ENCODE assay signal across 15 cellular contexts in the genomic region with DNA sequence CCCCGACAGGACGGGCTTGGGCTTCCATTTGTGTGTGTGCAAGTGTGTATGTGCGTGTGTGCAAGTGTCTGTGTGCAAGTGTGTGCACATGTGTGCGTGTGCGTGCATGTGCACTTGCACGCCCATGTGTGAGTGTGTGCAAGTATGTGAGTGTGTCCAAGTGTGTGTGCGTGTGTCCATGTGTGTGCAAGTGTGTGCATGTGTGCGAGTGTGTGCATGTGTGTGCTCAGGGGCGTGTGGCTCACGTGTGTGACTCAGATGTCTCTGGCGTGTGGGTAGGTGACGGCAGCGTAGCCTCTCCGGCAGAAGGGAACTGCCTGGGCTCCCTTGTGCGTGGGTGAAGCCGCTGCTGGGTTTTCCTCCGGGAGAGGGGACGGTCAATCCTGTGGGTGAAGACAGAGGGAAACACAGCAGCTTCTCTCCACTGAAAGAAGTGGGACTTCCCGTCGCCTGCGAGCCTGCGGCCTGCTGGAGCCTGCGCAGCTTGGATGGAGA. TPM values are rescaled to one million over a fixed set of nuclear protein-coding genes. Genes with fewer than 3 reads are reported as not detected.
DNase-seq lines count a peak whose midpoint lies in the region; ATAC-seq and TF ChIP-seq lines count a peak whose summit lies in the region.
"Had no signal": no experiment of that assay in that cellular context is flagged by ENCODE, and none has a peak within 500 bp of the region (broad histone marks: within the 10 kb centered on the region; RNA-seq: fewer than 3 reads in every experiment).

No MANE protein-coding gene starts in this region.

- H3K4me3 Mint-ChIP-seq in T-helper 1 cell treated with Interleukin-12 subunit alpha and Interleukin-12 subunit beta and Interleukin-4 antibody, amounts not matched to agents 30 μg/mL and 1 μg/mL, for 36 hours = peak overlapping the region; percentile 89
- H3K4me3 Mint-ChIP-seq in endodermal cell = peak overlapping the region; percentile 45
- H3K4me3 Mint-ChIP-seq in osteocyte (ENCODE audit: unreplicated experiment) = no peak overlapping the region

- H2BK5ac ChIP-seq in IMR-90 (ENCODE audit: low read depth, low read length, poor library complexity, severe bottlenecking) = no peak overlapping the region

- no peaks in the 10 kb centered on the region for H3K79me1 ChIP-seq in IMR-90 (ENCODE audit: low read depth in 1 of 2, low read length in 2 of 2)

- H4K8ac ChIP-seq in IMR-90 (ENCODE audit: low read depth in 2 of 2, low read length in 2 of 2) = no peak overlapping the region

- no peak overlapping the region for H3K23ac ChIP-seq in IMR-90 (ENCODE audit: low read depth, low read length)

- POLR2A ChIA-PET in IMR-90 (lab: Charles Lee; ENCODE audit: unreplicated experiment) = no interaction called here

- peaks cover 22% of the 10 kb centered on the region for H3K4me1 Mint-ChIP-seq in T-helper 1 cell treated with Interleukin-12 subunit alpha and Interleukin-12 subunit beta and Interleukin-4 antibody, amounts not matched to agents 30 μg/mL and 1 μg/mL, for 36 hours (ENCODE audit: low read depth)
- H3K4me1 Mint-ChIP-seq in endodermal cell (peaks cover 5% of the 10 kb centered on the region), osteocyte (ENCODE audit: unreplicated experiment) (peaks cover 3% of the 10 kb centered on the region)

- no peak overlapping the region for H3K9ac ChIP-seq in IMR-90 (ENCODE audit: low read depth, low read length)
- H3K9ac ChIP-seq in endodermal cell (ENCODE audit: extremely low read depth, low read length, poor library complexity, severe bottlenecking) = no peak overlapping the region

- TF ChIP-seq POLR2A in IMR-90 (IDR thresholded peaks at IDR 0.05; ENCODE audit: low read depth, low read length) = no peak

- H3K18ac ChIP-seq in IMR-90 (ENCODE audit: low read depth, low read length) = no peak overlapping the region

- H3K4me3 ChIP-seq in IMR-90 (ENCODE audit: insufficient read depth, low read depth, low read length) (no peak overlapping the region), endodermal cell (ENCODE audit: low read length) (no peak overlapping the region)
- H3K4me3 ChIP-seq: lung had no signal

- H3K27ac ChIP-seq in IMR-90 (ENCODE audit: insufficient read depth, low read length) = no peak overlapping the region
- no peak overlapping the region for H3K27ac ChIP-seq in endodermal cell (ENCODE audit: low read depth, low read length)
- H3K27ac ChIP-seq: 22Rv1 had no signal

- in situ Hi-C loops in IMR-90 (cut with MboI; ENCODE audit: low sequenced_read_pairs) = no loop called here

- peak overlapping the region; percentile 51 for H2AFZ ChIP-seq in IMR-90 (replicated peaks; ENCODE audit: low read length, poor library complexity)

- WGBS in IMR-90 (ENCODE audit: extremely low coverage in 2 of 2, insufficient read length in 1 of 2), 2 experiments = 80% methylated on average over 18 of the region's 23 CpGs; no CpG with 5 or more reads in 1 of the 2 experiments
- WGBS in endodermal cell (ENCODE audit: insufficient coverage in 1 of 2, insufficient read length in 1 of 2), 2 experiments = 89 to 92% methylated on average over 18 to 23 of the region's 23 CpGs

- H3K36me3 ChIP-seq in IMR-90 (ENCODE audit: control insufficient read depth, insufficient read depth, low read length) (no peaks in the 10 kb centered on the region), endodermal cell (ENCODE audit: control insufficient read depth, insufficient read depth, low read length) (no peaks in the 10 kb centered on the region)

- no peak overlapping the region for H3K14ac ChIP-seq in IMR-90 (replicated peaks; ENCODE audit: low read depth, low read length)

- peaks cover 27% of the 10 kb centered on the region for H3K27me3 ChIP-seq in IMR-90 (ENCODE audit: control insufficient read depth, insufficient read depth, low read length)
- peaks cover 27% of the 10 kb centered on the region for H3K27me3 ChIP-seq in endodermal cell (ENCODE audit: control insufficient read depth, insufficient read depth, low read length, poor library complexity, severe bottlenecking)

- H3K36me3 Mint-ChIP-seq in T-helper 1 cell treated with Interleukin-12 subunit alpha and Interleukin-12 subunit beta and Interleukin-4 antibody, amounts not matched to agents 30 μg/mL and 1 μg/mL, for 36 hours (ENCODE audit: low read depth) = peaks cover 29% of the 10 kb centered on the region
- H3K36me3 Mint-ChIP-seq in endodermal cell (ENCODE audit: low read depth) = no peaks in the 10 kb centered on the region
- H3K36me3 Mint-ChIP-seq in osteocyte (ENCODE audit: unreplicated experiment) = no peaks in the 10 kb centered on the region

- no peak overlapping the region for H3K4me2 ChIP-seq in IMR-90 (ENCODE audit: low read depth, low read length)

- H2BK20ac ChIP-seq in IMR-90 (ENCODE audit: low read depth, low read length) = no peak overlapping the region

- H3K9me3 ChIP-seq in IMR-90 (ENCODE audit: control insufficient read depth, insufficient read depth, low read length) (no peaks in the 10 kb centered on the region; the same call in 1 of the 2 replicates), endodermal cell (ENCODE audit: control insufficient read depth, low read length) (no peaks in the 10 kb centered on the region)

- H3K56ac ChIP-seq in IMR-90 (ENCODE audit: extremely low read depth, insufficient read depth, low read length) = no peak overlapping the region

- peak overlapping the region; percentile 55 for H3K27ac Mint-ChIP-seq in T-helper 1 cell treated with Interleukin-12 subunit alpha and Interleukin-12 subunit beta and Interleukin-4 antibody, amounts not matched to agents 30 μg/mL and 1 μg/mL, for 36 hours
- H3K27ac Mint-ChIP-seq in endodermal cell (no peak overlapping the region), osteocyte (ENCODE audit: unreplicated experiment) (no peak overlapping the region)

- intact Hi-C loops in IMR-90 (cut with micrococcal nuclease) = no loop called here

- dilution Hi-C loops in IMR-90 (cut with HindIII; ENCODE audit: low sequenced_read_pairs, unreplicated experiment) = no loop called here

- no peak overlapping the region for H3K4ac ChIP-seq in IMR-90 (ENCODE audit: low read depth, low read length)

- TF ChIP-seq RAD21 in IMR-90 (IDR thresholded peaks at IDR 0.05; ENCODE audit: low read length) = no peak

- TF ChIP-seq CTCF in IMR-90 (conservative IDR thresholded peaks at IDR 0.05; ENCODE audit: low read depth, low read length) (no peak), endodermal cell (conservative IDR thresholded peaks at IDR 0.05) (no peak), osteocyte (IDR thresholded peaks at IDR 0.05) (no peak)

- no peak overlapping the region for H2BK15ac ChIP-seq in IMR-90 (ENCODE audit: low read depth, low read length)

- no peak overlapping the region for H2AK5ac ChIP-seq in IMR-90 (ENCODE audit: low read depth, low read length)

- H3K4me1 ChIP-seq in IMR-90 (ENCODE audit: control insufficient read depth, insufficient read depth, low read length) (no peaks in the 10 kb centered on the region), endodermal cell (ENCODE audit: control insufficient read depth, insufficient read depth, low read length) (peaks cover 3% of the 10 kb centered on the region)

- no peaks in the 10 kb centered on the region for H4K20me1 ChIP-seq in IMR-90 (ENCODE audit: insufficient read depth, low read length)

- no peak overlapping the region for H4K91ac ChIP-seq in IMR-90 (ENCODE audit: insufficient read depth, low read depth, low read length)

- no peak overlapping the region for H2AK9ac ChIP-seq in IMR-90 (replicated peaks; ENCODE audit: low read depth, low read length, poor library complexity)

- BruUV-seq in IMR-90 (replicated peaks; lab: Mats Ljungman, UMichigan) = no TSS peak

- ATAC-seq in IMR-90 (ENCODE audit: low read depth) = no peak
- ATAC-seq in left lobe of liver = no peak
- no peak for ATAC-seq in GM18909 (IDR thresholded peaks at IDR 0.05; ENCODE audit: poor library complexity, unreplicated experiment)

- CTCF ChIA-PET in IMR-90 (lab: Yijun Ruan, JAX) = no interaction called here

- H3K9me3 Mint-ChIP-seq in T-helper 1 cell treated with Interleukin-12 subunit alpha and Interleukin-12 subunit beta and Interleukin-4 antibody, amounts not matched to agents 30 μg/mL and 1 μg/mL, for 36 hours = no peaks in the 10 kb centered on the region
- peaks cover 3% of the 10 kb centered on the region for H3K9me3 Mint-ChIP-seq in endodermal cell
- no peaks in the 10 kb centered on the region for H3K9me3 Mint-ChIP-seq in osteocyte (ENCODE audit: unreplicated experiment)

- no peak overlapping the region for H2BK120ac ChIP-seq in IMR-90 (ENCODE audit: low read depth, low read length)

- H3K27me3 Mint-ChIP-seq in T-helper 1 cell treated with Interleukin-12 subunit alpha and Interleukin-12 subunit beta and Interleukin-4 antibody, amounts not matched to agents 30 μg/mL and 1 μg/mL, for 36 hours (ENCODE audit: low read depth) = peaks cover 9% of the 10 kb centered on the region
- peaks cover 53% of the 10 kb centered on the region for H3K27me3 Mint-ChIP-seq in endodermal cell (ENCODE audit: insufficient read depth)
- H3K27me3 Mint-ChIP-seq in osteocyte (ENCODE audit: unreplicated experiment) = peaks cover 19% of the 10 kb centered on the region

- no peak for DNase-seq in T-helper 1 cell
- no peak for DNase-seq in IMR-90
- DNase-seq in endodermal cell = no peak
- peak; percentile 72 for DNase-seq in osteocyte (ENCODE audit: extremely low spot score, unreplicated experiment)
- DNase-seq in left lobe of liver (ENCODE audit: low spot score) = no peak
- DNase-seq in A172 (ENCODE audit: low spot score) = no peak
- DNase-seq: activated gamma-delta T cell, dermis blood vessel endothelial cell, KG1, NCI-H2171 treated with DMSO at 0.1 percent for 48 hours had no signal

- no peak overlapping the region for H4K5ac ChIP-seq in IMR-90 (ENCODE audit: low read depth, low read length)

- H3K9me1 ChIP-seq in IMR-90 (ENCODE audit: insufficient read depth, low read length) = no peaks in the 10 kb centered on the region

TF ChIP-seq in IMR-90, 13 proteins besides CTCF, POLR2A, EP300 and RAD21 (continues in another document):
- TF ChIP-seq, protein P1, sequence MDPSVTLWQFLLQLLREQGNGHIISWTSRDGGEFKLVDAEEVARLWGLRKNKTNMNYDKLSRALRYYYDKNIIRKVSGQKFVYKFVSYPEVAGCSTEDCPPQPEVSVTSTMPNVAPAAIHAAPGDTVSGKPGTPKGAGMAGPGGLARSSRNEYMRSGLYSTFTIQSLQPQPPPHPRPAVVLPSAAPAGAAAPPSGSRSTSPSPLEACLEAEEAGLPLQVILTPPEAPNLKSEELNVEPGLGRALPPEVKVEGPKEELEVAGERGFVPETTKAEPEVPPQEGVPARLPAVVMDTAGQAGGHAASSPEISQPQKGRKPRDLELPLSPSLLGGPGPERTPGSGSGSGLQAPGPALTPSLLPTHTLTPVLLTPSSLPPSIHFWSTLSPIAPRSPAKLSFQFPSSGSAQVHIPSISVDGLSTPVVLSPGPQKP (IDR thresholded peaks at IDR 0.05; ENCODE audit: borderline replicate concordance, low read depth, low read length) = no peak

RNA-seq across cellular contexts. Expression of a gene that starts 23.1 kb away (rescaled TPM):
- total RNA-seq in IMR-90 (2012; rRNA removed) = 0.18 TPM in 1 of 2 replicates, not detected in the other
- 0.09 TPM in 2 replicates for polyA plus RNA-seq in IMR-90 (2012; rRNA removed)
- 0.12 and 0.17 TPM in 2 replicates for polyA plus RNA-seq in IMR-90 (2012; cell fraction: cytosol; rRNA removed)
- polyA plus RNA-seq in IMR-90 (2012; cell fraction: nucleus; rRNA removed; ENCODE audit: low replicate concordance) = 0.37 and 0.73 TPM in 2 replicates
- under 1 TPM in 1 of 2 donors, not detected in 1; 0.22 TPM for total RNA-seq in endodermal cell
- not detected for polyA plus RNA-seq in endodermal cell (2013, experiment 1 of 2)
- polyA plus RNA-seq in endodermal cell (2013, experiment 2 of 2) = not detected
- total RNA-seq in osteocyte = not detected in 2 replicates
- 1.8 TPM for total RNA-seq in left lobe of liver
- total RNA-seq in A172 (2014; rRNA removed; shearing (Covaris generic)) = 1.5 and 4.1 TPM in 2 replicates
- total RNA-seq: RPMI7951 had no signal
